1 cellular context compared by ENCODE assay signal in the genomic region with DNA sequence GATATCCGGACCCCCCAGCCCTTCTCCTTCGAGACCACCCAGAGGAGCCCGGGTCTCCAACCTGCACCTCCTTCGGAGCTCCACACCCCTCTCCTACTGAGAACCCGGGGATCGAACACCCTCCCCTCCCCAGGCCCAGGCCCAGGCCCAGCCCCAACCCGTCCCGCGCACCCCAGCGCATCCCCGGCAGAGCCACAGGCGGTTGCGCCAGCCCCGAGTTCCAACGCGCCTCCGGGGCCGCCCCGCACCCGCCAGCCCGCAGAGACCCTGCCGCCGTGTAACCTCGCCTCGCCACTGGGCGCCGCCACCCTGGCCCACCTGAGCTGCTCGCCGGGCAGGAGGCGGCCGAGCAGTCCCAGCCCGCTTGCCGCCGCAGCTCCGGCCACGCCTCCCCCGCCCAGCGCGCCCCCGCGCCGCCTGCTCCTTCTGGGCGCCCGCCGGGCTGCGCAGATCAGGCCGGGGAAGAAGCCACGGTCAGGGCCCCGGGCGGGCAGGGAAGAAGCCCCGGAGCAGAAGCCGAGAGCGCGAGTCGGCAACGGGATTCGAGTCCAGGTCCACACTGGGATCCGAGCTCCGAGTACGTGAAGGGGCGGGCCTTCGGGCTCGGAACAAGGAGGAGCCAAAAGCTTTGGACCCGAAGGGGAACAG.
TF ChIP-seq lines count a peak whose summit lies in the region.

A gene with protein sequence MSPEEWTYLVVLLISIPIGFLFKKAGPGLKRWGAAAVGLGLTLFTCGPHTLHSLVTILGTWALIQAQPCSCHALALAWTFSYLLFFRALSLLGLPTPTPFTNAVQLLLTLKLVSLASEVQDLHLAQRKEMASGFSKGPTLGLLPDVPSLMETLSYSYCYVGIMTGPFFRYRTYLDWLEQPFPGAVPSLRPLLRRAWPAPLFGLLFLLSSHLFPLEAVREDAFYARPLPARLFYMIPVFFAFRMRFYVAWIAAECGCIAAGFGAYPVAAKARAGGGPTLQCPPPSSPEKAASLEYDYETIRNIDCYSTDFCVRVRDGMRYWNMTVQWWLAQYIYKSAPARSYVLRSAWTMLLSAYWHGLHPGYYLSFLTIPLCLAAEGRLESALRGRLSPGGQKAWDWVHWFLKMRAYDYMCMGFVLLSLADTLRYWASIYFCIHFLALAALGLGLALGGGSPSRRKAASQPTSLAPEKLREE (minus strand): TSS at position 561 of the 648 bp plus-strand sequence. CDS start 1,072 bp downstream, outside the sequence.

TF ChIP-seq in GM12878, 131 proteins besides CTCF, POLR2A, EP300 and RAD21 (continued from another document):
- TF ChIP-seq, protein P1, sequence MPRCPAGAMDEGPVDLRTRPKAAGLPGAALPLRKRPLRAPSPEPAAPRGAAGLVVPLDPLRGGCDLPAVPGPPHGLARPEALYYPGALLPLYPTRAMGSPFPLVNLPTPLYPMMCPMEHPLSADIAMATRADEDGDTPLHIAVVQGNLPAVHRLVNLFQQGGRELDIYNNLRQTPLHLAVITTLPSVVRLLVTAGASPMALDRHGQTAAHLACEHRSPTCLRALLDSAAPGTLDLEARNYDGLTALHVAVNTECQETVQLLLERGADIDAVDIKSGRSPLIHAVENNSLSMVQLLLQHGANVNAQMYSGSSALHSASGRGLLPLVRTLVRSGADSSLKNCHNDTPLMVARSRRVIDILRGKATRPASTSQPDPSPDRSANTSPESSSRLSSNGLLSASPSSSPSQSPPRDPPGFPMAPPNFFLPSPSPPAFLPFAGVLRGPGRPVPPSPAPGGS (IDR thresholded peaks at IDR 0.05; ENCODE audit: borderline replicate concordance, insufficient read depth, low read depth, low read length, poor library complexity, severe bottlenecking): peak; percentile 54
- TF ChIP-seq RCOR1 (conservative IDR thresholded peaks at IDR 0.05; ENCODE audit: low read depth, low read length) (no peak), MEF2B (IDR thresholded peaks at IDR 0.05; ENCODE audit: partially characterized antibody, poor library complexity, severe bottlenecking) (no peak), BHLHE40 (IDR thresholded peaks at IDR 0.05; ENCODE audit: borderline replicate concordance in 1 of 2, low read depth in 2 of 2, low read length in 1 of 2) (peak; percentile 16 to 74; a peak in 2 of 4 replicates), RB1 (IDR thresholded peaks at IDR 0.05; ENCODE audit: borderline replicate concordance) (peak; percentile 96; the same call in 1 of the 2 replicates)
- TF ChIP-seq, protein P2, sequence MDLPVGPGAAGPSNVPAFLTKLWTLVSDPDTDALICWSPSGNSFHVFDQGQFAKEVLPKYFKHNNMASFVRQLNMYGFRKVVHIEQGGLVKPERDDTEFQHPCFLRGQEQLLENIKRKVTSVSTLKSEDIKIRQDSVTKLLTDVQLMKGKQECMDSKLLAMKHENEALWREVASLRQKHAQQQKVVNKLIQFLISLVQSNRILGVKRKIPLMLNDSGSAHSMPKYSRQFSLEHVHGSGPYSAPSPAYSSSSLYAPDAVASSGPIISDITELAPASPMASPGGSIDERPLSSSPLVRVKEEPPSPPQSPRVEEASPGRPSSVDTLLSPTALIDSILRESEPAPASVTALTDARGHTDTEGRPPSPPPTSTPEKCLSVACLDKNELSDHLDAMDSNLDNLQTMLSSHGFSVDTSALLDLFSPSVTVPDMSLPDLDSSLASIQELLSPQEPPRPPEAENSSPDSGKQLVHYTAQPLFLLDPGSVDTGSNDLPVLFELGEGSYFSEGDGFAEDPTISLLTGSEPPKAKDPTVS (IDR thresholded peaks at IDR 0.05; ENCODE audit: low read depth, low read length): no peak
TF ChIP-seq in GM12878: peak in this region for 27.
